ENCODE assay signal across 11 cellular contexts in the genomic region with DNA sequence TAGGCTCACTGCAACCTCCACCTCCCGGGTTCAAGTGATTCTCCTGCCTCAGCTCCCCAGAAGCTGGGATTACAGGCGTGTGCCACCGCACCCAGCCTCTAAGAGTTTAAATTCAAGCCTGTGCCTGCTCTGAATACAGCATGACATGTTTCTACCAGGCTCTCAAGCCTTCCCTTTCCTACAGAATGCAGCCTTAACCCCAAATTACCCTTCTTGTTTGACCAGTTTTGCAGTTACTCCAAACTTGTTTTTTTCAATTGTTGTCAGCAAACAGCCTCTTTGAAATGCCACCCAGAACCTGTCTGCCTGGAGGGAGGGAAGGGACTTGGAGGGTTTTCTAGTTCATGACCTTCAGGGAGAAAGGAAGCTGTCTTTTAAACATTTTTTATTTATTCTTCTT. TPM values are rescaled to one million over a fixed set of nuclear protein-coding genes. Genes with fewer than 3 reads are reported as not detected.
A peak's percentile ranks its signal among the peaks of the same experiment; 100 is the strongest.
DNase-seq lines count a peak whose midpoint lies in the region; ATAC-seq, FAIRE-seq and TF ChIP-seq lines count a peak whose summit lies in the region.
"Had no signal": no experiment of that assay in that cellular context is flagged by ENCODE, and none has a peak within 500 bp of the region (broad histone marks: within the 10 kb centered on the region; RNA-seq: fewer than 3 reads in every experiment).

No MANE protein-coding gene starts in this region.

- H3K36me3 ChIP-seq in PC-9 (ENCODE audit: low read depth) (no peaks in the 10 kb centered on the region), hepatocyte (replicated peaks; ENCODE audit: insufficient read depth, low read depth) (no peaks in the 10 kb centered on the region), smooth muscle cell (ENCODE audit: low read depth) (no peaks in the 10 kb centered on the region)

- H3K27ac ChIP-seq in PC-9 = peak overlapping the region; percentile 74
- peak overlapping the region; percentile 51 for H3K27ac ChIP-seq in hepatocyte
- peak overlapping the region; percentile 24 for H3K27ac ChIP-seq in smooth muscle cell (ENCODE audit: low read depth)

- H3K27me3 ChIP-seq in PC-9 (ENCODE audit: insufficient read depth, low read depth) (no peaks in the 10 kb centered on the region), hepatocyte (no peaks in the 10 kb centered on the region), smooth muscle cell (ENCODE audit: low read depth) (no peaks in the 10 kb centered on the region)

- no TSS peak for BruUV-seq in PC-9 (replicated peaks; lab: Mats Ljungman, UMichigan)

- H3K9me3 ChIP-seq in PC-9 (ENCODE audit: insufficient read depth, low read depth) (no peaks in the 10 kb centered on the region), hepatocyte (ENCODE audit: low read depth) (no peaks in the 10 kb centered on the region), smooth muscle cell (replicated peaks; ENCODE audit: low read depth) (no peaks in the 10 kb centered on the region)

- peak; percentile 69 for DNase-seq in DMS53 (lab: John Stamatoyannopoulos, UW)
- peak; percentile 51 to 93 for DNase-seq in PC-9
- DNase-seq in hepatocyte (ENCODE audit: low spot score) = no peak
- DNase-seq in smooth muscle cell (lab: John Stamatoyannopoulos, UW; ENCODE audit: unreplicated experiment) = no peak
- DNase-seq in activated CD4-positive, alpha-beta T cell treated with anti-CD3 and anti-CD28 coated beads, Interleukin-2, amount 50 U/mL, for 4 hours = no peak
- no peak for DNase-seq in dermis blood vessel endothelial cell
- no peak for DNase-seq in GM12892 (ENCODE audit: insufficient read length)
- DNase-seq: NCI-H1694; stimulated activated CD4-positive, alpha-beta T cell treated with anti-CD3 and anti-CD28 coated beads, Interleukin-12 subunit alpha, Interleukin-12 subunit beta, amount 100 ng/mL, for 4 hours; T-helper 9 cell had no signal

- H3K4me2 ChIP-seq in PC-9 (peak overlapping the region; percentile 77), hepatocyte (peak overlapping the region; percentile 31), smooth muscle cell (no peak overlapping the region)

- H3K79me2 ChIP-seq in PC-9 (ENCODE audit: low read depth) = peaks cover 20% of the 10 kb centered on the region
- H3K79me2 ChIP-seq in hepatocyte = peaks cover 22% of the 10 kb centered on the region
- peaks cover 3% of the 10 kb centered on the region for H3K79me2 ChIP-seq in smooth muscle cell (ENCODE audit: low read depth)

- CTCF ChIA-PET in PC-9 (lab: Charles Lee) = interaction anchor here (0.5 kb wide), 1 partner anchor 63 kb away, joined by 6 read pairs; no protein-coding TSS in a partner anchor

- H3F3A ChIP-seq in PC-9 (ENCODE audit: insufficient read depth, low read depth) = peaks cover 28% of the 10 kb centered on the region
- H3F3A ChIP-seq in smooth muscle cell (ENCODE audit: low read depth) = no peaks in the 10 kb centered on the region

- ATAC-seq in GM21619 (IDR thresholded peaks at IDR 0.05; ENCODE audit: unreplicated experiment) = no peak

- H3K9ac ChIP-seq in smooth muscle cell (ENCODE audit: low read depth) = no peak overlapping the region

- H3K4me3 ChIP-seq in PC-9 = no peak overlapping the region; the same call in 1 of the 2 replicates
- H3K4me3 ChIP-seq in hepatocyte = no peak overlapping the region
- no peak overlapping the region for H3K4me3 ChIP-seq in smooth muscle cell

- TF ChIP-seq POLR2A in GM12892 (IDR thresholded peaks at IDR 0.05; ENCODE audit: low read depth, low read length) = no peak

- FAIRE-seq in GM12892 (lab: Jason Lieb, UNC) = no peak

- TF ChIP-seq CTCF in PC-9 (conservative IDR thresholded peaks at IDR 0.05) (no peak), hepatocyte (IDR thresholded peaks at IDR 0.05; ENCODE audit: poor library complexity) (no peak), smooth muscle cell (IDR thresholded peaks at IDR 0.05; ENCODE audit: borderline replicate concordance, insufficient read depth, poor library complexity, severe bottlenecking) (no peak)

- H2AFZ ChIP-seq in PC-9 (no peak overlapping the region), hepatocyte (no peak overlapping the region), smooth muscle cell (ENCODE audit: low read depth) (no peak overlapping the region)

- POLR2A ChIA-PET in PC-9 (lab: Charles Lee; ENCODE audit: unreplicated experiment) = no interaction called here

- intact Hi-C loops in PC-9 (cut with micrococcal nuclease; ENCODE audit: unreplicated experiment) = loop anchor here (1.0 kb wide), 1 partner anchor 10 kb away; no protein-coding TSS in a partner anchor

- H4K20me1 ChIP-seq in PC-9 (ENCODE audit: insufficient read depth) (no peaks in the 10 kb centered on the region), hepatocyte (ENCODE audit: insufficient read depth, poor library complexity, severe bottlenecking) (no peaks in the 10 kb centered on the region), smooth muscle cell (ENCODE audit: low read depth) (peaks cover 89% of the 10 kb centered on the region)

- peaks cover 37% of the 10 kb centered on the region for H3K4me1 ChIP-seq in PC-9 (replicated peaks; ENCODE audit: insufficient read depth)
- peaks cover 27% of the 10 kb centered on the region for H3K4me1 ChIP-seq in hepatocyte (ENCODE audit: insufficient read depth)
- H3K4me1 ChIP-seq in smooth muscle cell (ENCODE audit: low read depth) = no peaks in the 10 kb centered on the region

- H3K9me2 ChIP-seq in PC-9 (ENCODE audit: insufficient read depth) (no peaks in the 10 kb centered on the region), hepatocyte (replicated peaks; ENCODE audit: insufficient read depth) (no peaks in the 10 kb centered on the region)

- WGBS in hepatocyte (ENCODE audit: low lambda C conversion rate, missing lambda C conversion rate) = 51% methylated on average over 3 of the region's 3 CpGs
- WGBS in smooth muscle cell (ENCODE audit: low lambda C conversion rate) = 59% methylated on average over 3 of the region's 3 CpGs

RNA-seq across cellular contexts. Expression of a gene that starts 15.4 kb away (rescaled TPM):
- total RNA-seq in PC-9 (2021) (30.3 and 31.8 TPM in 2 replicates), hepatocyte (24.9 and 28.4 TPM in 2 replicates), smooth muscle cell (46.9 and 63.5 TPM in 2 replicates), dermis blood vessel endothelial cell (60.4 and 79.8 TPM in 2 replicates)
- polyA plus RNA-seq in hepatocyte (25.3 and 33.4 TPM in 2 replicates), smooth muscle cell (38.1 and 43.4 TPM in 2 replicates)
- polyA plus RNA-seq in GM12892 (2012; ENCODE audit: missing spikeins) = 21.2 TPM

RNA-seq across cellular contexts. Expression of a gene that starts 31.7 kb away (rescaled TPM):
- 3.1 and 3.2 TPM in 2 replicates for total RNA-seq in PC-9 (2021)
- total RNA-seq in hepatocyte = 0.88 and 2.3 TPM in 2 replicates
- polyA plus RNA-seq in hepatocyte = 2.7 and 4.7 TPM in 2 replicates
- 0.63 and 1.9 TPM in 2 replicates for total RNA-seq in smooth muscle cell
- 1.5 TPM in 2 replicates for polyA plus RNA-seq in smooth muscle cell
- total RNA-seq in dermis blood vessel endothelial cell = 1.4 and 2.5 TPM in 2 replicates
- not detected for polyA plus RNA-seq in GM12892 (2012; ENCODE audit: missing spikeins)

RNA-seq across cellular contexts. Expression of a gene that starts 35.2 kb away (rescaled TPM):
- total RNA-seq in PC-9 (2021) = 17.6 and 19.2 TPM in 2 replicates
- total RNA-seq in hepatocyte = 7.7 and 8.0 TPM in 2 replicates
- polyA plus RNA-seq in hepatocyte = 5.5 and 7.9 TPM in 2 replicates
- total RNA-seq in smooth muscle cell = 4.2 and 6.6 TPM in 2 replicates
- polyA plus RNA-seq in smooth muscle cell = 7.7 and 7.8 TPM in 2 replicates
- total RNA-seq in dermis blood vessel endothelial cell = 7.5 and 17.4 TPM in 2 replicates
- polyA plus RNA-seq in GM12892 (2012; ENCODE audit: missing spikeins) = 8.5 TPM

Comparison
In these comparisons a context has a peak if more than half of its experiments do, and no peak if none do; other contexts are left out.
1. DNase-seq: peak in DMS53 (single experiment) and PC-9 (2 of 2); none in hepatocyte (single experiment), smooth muscle cell (single experiment), activated CD4-positive, alpha-beta T cell treated with anti-CD3 and anti-CD28 coated beads, Interleukin-2, amount 50 U/mL, for 4 hours (0 of 2), dermis blood vessel endothelial cell (single experiment) and GM12892 (single experiment).
2. H3K27ac ChIP-seq: peak in every context shown above with its lines; median percentile 74 in PC-9; 51 in hepatocyte; 24 in smooth muscle cell.